In the genomic region with DNA sequence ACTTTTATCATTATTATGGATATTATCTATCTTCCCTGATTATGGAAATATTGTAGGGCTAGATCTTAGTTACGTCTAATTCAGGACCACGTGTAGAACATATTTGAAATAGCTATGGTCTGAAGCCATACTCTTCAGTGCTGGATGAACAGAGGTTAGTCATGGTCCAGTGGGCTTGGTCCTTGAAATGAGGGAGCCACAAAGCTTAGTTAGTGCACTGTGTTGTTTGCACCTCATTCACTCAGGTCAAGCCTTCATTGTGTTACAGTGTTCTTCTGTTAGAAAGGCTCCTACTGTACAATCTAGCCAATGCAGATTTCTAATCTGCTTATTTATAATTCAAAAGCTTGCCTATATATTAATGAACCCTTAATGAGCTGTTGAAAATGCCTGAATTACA, we compare ENCODE assay signal across 18 cellular contexts.
DNase-seq lines count a peak whose midpoint lies in the region; ATAC-seq and TF ChIP-seq lines count a peak whose summit lies in the region.
"Had no signal": no experiment of that assay in that cellular context is flagged by ENCODE, and none has a peak within 500 bp of the region (broad histone marks: within the 10 kb centered on the region; RNA-seq: fewer than 3 reads in every experiment).

No MANE protein-coding gene starts in this region.

- TF ChIP-seq EP300 in neural cell (conservative IDR thresholded peaks at IDR 0.05; ENCODE audit: poor library complexity, severe bottlenecking) = no peak

- H3K36me3 ChIP-seq in neural cell (ENCODE audit: insufficient read depth, low read length) = peaks cover 3% of the 10 kb centered on the region
- no peaks in the 10 kb centered on the region for H3K36me3 ChIP-seq in psoas muscle (ENCODE audit: insufficient read depth in 1 of 2, low read depth in 1 of 2)
- H3K36me3 ChIP-seq: BLaER1, thoracic aorta had no signal

- no peaks in the 10 kb centered on the region for H3K4me1 ChIP-seq in psoas muscle
- H3K4me1 ChIP-seq: ascending aorta, BLaER1 had no signal

- peaks cover 55% of the 10 kb centered on the region for H3K79me2 ChIP-seq in neural cell (replicated peaks; ENCODE audit: insufficient read depth, low read length)

- no peak for TF ChIP-seq RAD21 in neural cell (conservative IDR thresholded peaks at IDR 0.05)

- no peak for TF ChIP-seq CTCF in neural cell (IDR thresholded peaks at IDR 0.05; ENCODE audit: poor library complexity, severe bottlenecking)
- TF ChIP-seq CTCF in psoas muscle (IDR thresholded peaks at IDR 0.05) = no peak

- no peak overlapping the region for H3K4me2 ChIP-seq in neural cell (ENCODE audit: low read length)
- H3K4me2 ChIP-seq: BLaER1 had no signal

- H3K27ac ChIP-seq in neural cell (ENCODE audit: low read length) (peak overlapping the region; percentile 96), psoas muscle (no peak overlapping the region)
- H3K27ac ChIP-seq: ascending aorta, BLaER1, HL-60, thoracic aorta had no signal

- ATAC-seq in GM18867 (IDR thresholded peaks at IDR 0.05; ENCODE audit: unreplicated experiment) = no peak
- no peak for ATAC-seq in psoas muscle
- ATAC-seq: left colon had no signal

- H3K9me3 ChIP-seq in neural cell (ENCODE audit: low read length) (no peaks in the 10 kb centered on the region), psoas muscle (no peaks in the 10 kb centered on the region)
- H3K9me3 ChIP-seq: ascending aorta, BLaER1, thoracic aorta had no signal

- H2AFZ ChIP-seq in neural cell (ENCODE audit: low read depth, low read length) = no peak overlapping the region

- intact Hi-C loops in psoas muscle (cut with DNase I) = no loop called here

- no peaks in the 10 kb centered on the region for H3K9me2 ChIP-seq in neural cell (ENCODE audit: insufficient read depth, low read length)

- peaks cover 7% of the 10 kb centered on the region for H3F3A ChIP-seq in neural cell (ENCODE audit: insufficient read depth, low read length, poor library complexity, severe bottlenecking)

- no peaks in the 10 kb centered on the region for H4K20me1 ChIP-seq in neural cell (ENCODE audit: insufficient read depth)

- WGBS in psoas muscle, 3 donors = 57 to 72% (median 61%) methylated on average over 2 of the region's 2 CpGs

- DNase-seq in DMS79 (lab: John Stamatoyannopoulos, UW) = peak; percentile 38
- DNase-seq in DMS79 treated with DMSO at 0.1 percent for 48 hours (lab: John Stamatoyannopoulos, UW) = no peak
- peak; percentile 29 for DNase-seq in HK-2 (ENCODE audit: unreplicated experiment)
- DNase-seq in amniotic epithelial cell (ENCODE audit: low read depth) = peak; percentile 48
- no peak for DNase-seq in inferior parietal cortex (ENCODE audit: extremely low spot score)
- no peak for DNase-seq in psoas muscle
- DNase-seq: activated CD4-positive, alpha-beta T cell treated with anti-CD3 and anti-CD28 coated beads, Interleukin-2, amount 50 U/mL, for 1 hour; activated naive CD4-positive, alpha-beta T cell treated with Interleukin-2 at 50 U/mL for 16 hours; DMS153; GOT3; hippocampal formation; left colon had no signal

- H3K27me3 ChIP-seq in neural cell (ENCODE audit: insufficient read depth, low read depth, low read length) = no peaks in the 10 kb centered on the region
- H3K27me3 ChIP-seq in psoas muscle (ENCODE audit: insufficient read depth in 3 of 3, low read length in 2 of 3) = no peaks in the 10 kb centered on the region
- H3K27me3 ChIP-seq: ascending aorta, BLaER1 had no signal

- H3K9ac ChIP-seq in neural cell (ENCODE audit: low read length) = peak overlapping the region; percentile 63
- H3K9ac ChIP-seq: BLaER1 had no signal

- H3K4me3 ChIP-seq in neural cell (ENCODE audit: low read length) (peak overlapping the region; percentile 13), psoas muscle (no peak overlapping the region)
- H3K4me3 ChIP-seq: ascending aorta, BLaER1, thoracic aorta had no signal

TF ChIP-seq in neural cell, 6 proteins besides CTCF, POLR2A, EP300 and RAD21:
- TF ChIP-seq MXI1 (conservative IDR thresholded peaks at IDR 0.05; ENCODE audit: poor library complexity, severe bottlenecking) (no peak), TAF1 (IDR thresholded peaks at IDR 0.05; ENCODE audit: low read depth) (no peak), EZH2 (IDR thresholded peaks at IDR 0.05; ENCODE audit: borderline replicate concordance, insufficient read depth, low read length, poor library complexity, severe bottlenecking) (no peak), POLR2AphosphoS5 (IDR thresholded peaks at IDR 0.05) (peak; percentile 3)

Comparison
In these comparisons a context has a peak if more than half of its experiments do, and no peak if none do; other contexts are left out.
1. DNase-seq: peak in DMS79 (single experiment), HK-2 (single experiment) and amniotic epithelial cell (single experiment); none in DMS79 treated with DMSO at 0.1 percent for 48 hours (single experiment), inferior parietal cortex (single experiment) and psoas muscle (0 of 2).